33 cellular contexts compared by ENCODE assay signal in genomic region chr3:58256511-58256910, GRCh38. TPM values are rescaled to one million over a fixed set of nuclear protein-coding genes. Genes with fewer than 3 reads are reported as not detected.
"Had no signal": no experiment of that assay in that cellular context is flagged by ENCODE, and none has a peak within 500 bp of the region (broad histone marks: within the 10 kb centered on the region; RNA-seq: fewer than 3 reads in every experiment).

No MANE protein-coding gene starts in this region.

- ATAC-seq: activated CD4-positive, CD25-positive, alpha-beta regulatory T cell treated with anti-CD3 and anti-CD28 coated beads, Interleukin-2, amount 50 U/mL, for 24 hours; activated CD8-positive, alpha-beta memory T cell treated with anti-CD3 and anti-CD28 coated beads, Interleukin-2, amount 10 ng/mL, durations not matched to agents 7 days and 5 days; activated CD8-positive, alpha-beta T cell treated with anti-CD3 and anti-CD28 coated beads, Interleukin-2, amount 10 ng/mL, durations not matched to agents 7 days and 5 days; activated naive CD4-positive, alpha-beta T cell treated with anti-CD3 and anti-CD28 coated beads, Interleukin-2, amount 50 U/mL, for 72 hours had no signal

- H3K9me3 Mint-ChIP-seq: activated CD4-positive, alpha-beta memory T cell treated with anti-CD3 and anti-CD28 coated beads for 36 hours; activated naive CD4-positive, alpha-beta T cell treated with anti-CD3 and anti-CD28 coated beads, Interleukin-2, amount 10 ng/mL, durations not matched to agents 7 days and 5 days; activated naive CD4-positive, alpha-beta T cell treated with anti-CD3 and anti-CD28 coated beads, Interleukin-2, amount 50 U/mL, for 72 hours; activated naive CD8-positive, alpha-beta T cell treated with anti-CD3 and anti-CD28 coated beads, Interleukin-2, amount 10 ng/mL, durations not matched to agents 7 days and 5 days; activated T-helper 1 cell treated with anti-CD3 and anti-CD28 coated beads, Interleukin-12 subunit alpha, Interleukin-12 subunit beta, Interleukin-2, Interleukin-4 antibody, amounts not matched to agents 30 ng/mL and 10 ng/mL and 1 ng/mL, durations not matched to agents 14 hours and 24 hours and 36 hours; brain; central memory CD8-positive, alpha-beta T cell; dendritic cell treated with granulocyte-macrophage colony-stimulating factor and Interleukin-4, amounts not matched to agents 40 ng/mL and 50 ng/mL, for 4 days had no signal

- H3K27me3 Mint-ChIP-seq: activated CD4-positive, alpha-beta memory T cell treated with anti-CD3 and anti-CD28 coated beads for 36 hours; activated CD8-positive, alpha-beta memory T cell treated with anti-CD3 and anti-CD28 coated beads, Interleukin-2, amount 10 ng/mL, durations not matched to agents 7 days and 5 days; activated naive CD4-positive, alpha-beta T cell treated with anti-CD3 and anti-CD28 coated beads, Interleukin-2, amount 10 ng/mL, durations not matched to agents 7 days and 5 days; activated naive CD8-positive, alpha-beta T cell treated with anti-CD3 and anti-CD28 coated beads, Interleukin-2, amount 10 ng/mL, durations not matched to agents 7 days and 5 days; brain; central memory CD8-positive, alpha-beta T cell; dendritic cell treated with granulocyte-macrophage colony-stimulating factor and Interleukin-4, amounts not matched to agents 40 ng/mL and 50 ng/mL, for 4 days had no signal

- H3K4me1 Mint-ChIP-seq: activated naive CD4-positive, alpha-beta T cell treated with anti-CD3 and anti-CD28 coated beads, Interleukin-2, amount 10 ng/mL, durations not matched to agents 7 days and 5 days had no signal

- H3K27ac Mint-ChIP-seq: activated CD4-positive, alpha-beta memory T cell treated with anti-CD3 and anti-CD28 coated beads for 36 hours; activated CD8-positive, alpha-beta memory T cell treated with anti-CD3 and anti-CD28 coated beads, Interleukin-2, amount 10 ng/mL, durations not matched to agents 7 days and 5 days; activated CD8-positive, alpha-beta T cell treated with anti-CD3 and anti-CD28 coated beads, Interleukin-2, amount 10 ng/mL, durations not matched to agents 7 days and 5 days; activated naive CD4-positive, alpha-beta T cell treated with anti-CD3 and anti-CD28 coated beads, Interleukin-2, amount 10 ng/mL, durations not matched to agents 7 days and 5 days; activated naive CD8-positive, alpha-beta T cell treated with anti-CD3 and anti-CD28 coated beads, Interleukin-2, amount 10 ng/mL, durations not matched to agents 7 days and 5 days; activated T-helper 1 cell treated with anti-CD3 and anti-CD28 coated beads, Interleukin-12 subunit alpha, Interleukin-12 subunit beta, Interleukin-2, Interleukin-4 antibody, amounts not matched to agents 30 ng/mL and 10 ng/mL and 1 ng/mL, durations not matched to agents 14 hours and 24 hours and 36 hours; brain; dendritic cell treated with granulocyte-macrophage colony-stimulating factor and Interleukin-4, amounts not matched to agents 40 ng/mL and 50 ng/mL, for 4 days had no signal

- H3K27me3 ChIP-seq: ascending aorta, breast epithelium, cardiac muscle cell, dorsolateral prefrontal cortex, esophagus squamous epithelium had no signal

- H3K27ac ChIP-seq: ascending aorta, breast epithelium, cardiac muscle cell, coronary artery, epithelial cell of prostate, esophagus squamous epithelium had no signal

- H3K4me3 ChIP-seq: ascending aorta, breast epithelium, cardiac muscle cell, coronary artery, dorsolateral prefrontal cortex, esophagus squamous epithelium had no signal

- H3K36me3 Mint-ChIP-seq: activated CD8-positive, alpha-beta memory T cell treated with anti-CD3 and anti-CD28 coated beads, Interleukin-2, amount 10 ng/mL, durations not matched to agents 7 days and 5 days; activated naive CD4-positive, alpha-beta T cell treated with anti-CD3 and anti-CD28 coated beads, Interleukin-2, amount 10 ng/mL, durations not matched to agents 7 days and 5 days; activated naive CD4-positive, alpha-beta T cell treated with anti-CD3 and anti-CD28 coated beads, Interleukin-2, amount 50 U/mL, for 72 hours had no signal

- DNase-seq: activated CD4-positive, alpha-beta memory T cell treated with anti-CD3 and anti-CD28 coated beads for 36 hours; activated CD4-positive, alpha-beta T cell treated with anti-CD3 and anti-CD28 coated beads for 48 hours; activated CD4-positive, alpha-beta T cell treated with anti-CD3 and anti-CD28 coated beads, Interleukin-2, amount 50 U/mL, for 1 hour; activated CD8-positive, alpha-beta memory T cell treated with anti-CD3 and anti-CD28 coated beads, Interleukin-2, amount 10 ng/mL, durations not matched to agents 7 days and 5 days; activated CD8-positive, alpha-beta memory T cell treated with anti-CD3 and anti-CD28 coated beads, Interleukin-2, amount 50 U/mL, for 4 hours; activated CD8-positive, alpha-beta T cell treated with anti-CD3 and anti-CD28 coated beads, Interleukin-2, amount 10 ng/mL, durations not matched to agents 7 days and 5 days; activated gamma-delta T cell; activated naive CD4-positive, alpha-beta T cell; activated naive CD4-positive, alpha-beta T cell treated with anti-CD3 and anti-CD28 coated beads, Interleukin-2, amount 10 ng/mL, durations not matched to agents 7 days and 5 days; activated naive CD8-positive, alpha-beta T cell treated with anti-CD3 and anti-CD28 coated beads, Interleukin-2, amount 10 ng/mL, durations not matched to agents 7 days and 5 days; activated T-cell treated with anti-CD3 and anti-CD28 coated beads, Interleukin-2, amount 50 U/mL, for 1 hour; activated T-cell treated with anti-CD3 and anti-CD28 coated beads, Interleukin-2, amount 50 U/mL, for 48 hours; dorsolateral prefrontal cortex; effector memory CD4-positive, alpha-beta T cell; esophagus squamous epithelium; foreskin melanocyte; head of caudate nucleus; T-helper 2 cell had no signal

- H3K36me3 ChIP-seq: breast epithelium had no signal

- H3K4me1 ChIP-seq: ascending aorta, breast epithelium had no signal

- H3K4me3 Mint-ChIP-seq: activated CD4-positive, alpha-beta memory T cell treated with anti-CD3 and anti-CD28 coated beads for 36 hours; activated CD8-positive, alpha-beta memory T cell treated with anti-CD3 and anti-CD28 coated beads, Interleukin-2, amount 10 ng/mL, durations not matched to agents 7 days and 5 days; activated CD8-positive, alpha-beta T cell treated with anti-CD3 and anti-CD28 coated beads, Interleukin-2, amount 10 ng/mL, durations not matched to agents 7 days and 5 days; activated naive CD4-positive, alpha-beta T cell treated with anti-CD3 and anti-CD28 coated beads, Interleukin-2, amount 10 ng/mL, durations not matched to agents 7 days and 5 days; activated naive CD8-positive, alpha-beta T cell treated with anti-CD3 and anti-CD28 coated beads, Interleukin-2, amount 10 ng/mL, durations not matched to agents 7 days and 5 days; activated T-helper 1 cell treated with anti-CD3 and anti-CD28 coated beads, Interleukin-12 subunit alpha, Interleukin-12 subunit beta, Interleukin-2, Interleukin-4 antibody, amounts not matched to agents 30 ng/mL and 10 ng/mL and 1 ng/mL, durations not matched to agents 14 hours and 24 hours and 36 hours; brain; central memory CD8-positive, alpha-beta T cell; dendritic cell treated with granulocyte-macrophage colony-stimulating factor and Interleukin-4, amounts not matched to agents 40 ng/mL and 50 ng/mL, for 4 days had no signal

- H3K9me3 ChIP-seq: ascending aorta, breast epithelium, esophagus squamous epithelium had no signal

RNA-seq across cellular contexts. Expression of gene DNASE1L3, which starts 45.7 kb away (rescaled TPM):
- total RNA-seq: activated CD4-positive, alpha-beta memory T cell treated with anti-CD3 and anti-CD28 coated beads for 36 hours; activated CD8-positive, alpha-beta memory T cell treated with anti-CD3 and anti-CD28 coated beads for 36 hours; activated CD8-positive, alpha-beta memory T cell treated with anti-CD3 and anti-CD28 coated beads, Interleukin-2, amount 10 ng/mL, durations not matched to agents 7 days and 5 days; activated CD8-positive, alpha-beta T cell treated with anti-CD3 and anti-CD28 coated beads, Interleukin-2, amount 10 ng/mL, durations not matched to agents 7 days and 5 days; activated naive CD4-positive, alpha-beta T cell treated with anti-CD3 and anti-CD28 coated beads, Interleukin-2, amount 50 U/mL, for 72 hours; activated naive CD8-positive, alpha-beta T cell treated with anti-CD3 and anti-CD28 coated beads, Interleukin-2, amount 10 ng/mL, durations not matched to agents 7 days and 5 days; activated T-helper 1 cell treated with anti-CD3 and anti-CD28 coated beads, Interleukin-12 subunit alpha, Interleukin-12 subunit beta, Interleukin-2, Interleukin-4 antibody, amounts not matched to agents 30 ng/mL and 10 ng/mL and 1 ng/mL, durations not matched to agents 14 hours and 24 hours and 36 hours; fibroblast of lung; fibroblast of villous mesenchyme; T-helper 1 cell treated with Interleukin-12 subunit alpha and Interleukin-12 subunit beta and Interleukin-4 antibody, amounts not matched to agents 30 ng/mL and 1 ng/mL, for 36 hours had no signal
- polyA plus RNA-seq: fibroblast of lung had no signal
